Comparison of ENCODE assay signal across 25 cellular contexts in the genomic region with DNA sequence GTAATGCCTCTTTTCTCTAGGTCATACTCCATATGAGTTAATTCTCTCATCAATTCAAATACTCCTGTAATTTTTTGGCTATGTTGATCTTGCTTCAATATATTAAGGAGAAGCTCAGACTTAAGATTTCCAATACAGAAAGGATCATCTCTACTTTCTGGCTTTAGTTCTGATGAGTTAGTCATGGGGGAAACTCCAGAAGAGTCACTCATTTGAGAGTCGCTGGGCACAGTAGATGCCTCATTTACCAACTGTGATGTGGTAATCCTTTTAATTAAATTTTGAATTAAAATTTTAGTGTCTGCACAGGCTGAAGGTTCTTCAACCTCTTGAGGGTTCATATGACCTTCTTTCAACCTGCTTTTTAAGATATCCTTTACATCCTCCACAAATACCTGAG.
"Had no signal": no experiment of that assay in that cellular context is flagged by ENCODE, and none has a peak within 500 bp of the region (broad histone marks: within the 10 kb centered on the region; RNA-seq: fewer than 3 reads in every experiment).

No MANE protein-coding gene starts in this region.

- H3K27ac ChIP-seq: colonic mucosa, heart left ventricle, parathyroid adenoma, psoas muscle, right atrium auricular region, tibial nerve had no signal

- H3K4me3 ChIP-seq: colonic mucosa, heart left ventricle, psoas muscle, right atrium auricular region, tibial nerve had no signal

- H2AFZ ChIP-seq: parathyroid adenoma had no signal

- H3K9me3 Mint-ChIP-seq: activated B cell treated with CpG ODN at 0.5 μM for 24 hours; activated CD4-positive, alpha-beta memory T cell treated with anti-CD3 and anti-CD28 coated beads for 36 hours; activated T-helper 1 cell treated with anti-CD3 and anti-CD28 coated beads, Interleukin-12 subunit alpha, Interleukin-12 subunit beta, Interleukin-2, Interleukin-4 antibody, amounts not matched to agents 30 ng/mL and 10 ng/mL and 1 ng/mL, durations not matched to agents 14 hours and 24 hours and 36 hours; immature natural killer cell; memory B cell; naive thymus-derived CD4-positive, alpha-beta T cell had no signal

- H3K4me1 Mint-ChIP-seq: activated B cell treated with CpG ODN at 0.5 μM for 24 hours; immature natural killer cell; memory B cell; naive thymus-derived CD4-positive, alpha-beta T cell; neural crest cell had no signal

- H3K36me3 Mint-ChIP-seq: activated CD4-positive, alpha-beta memory T cell treated with anti-CD3 and anti-CD28 coated beads for 36 hours; activated naive CD8-positive, alpha-beta T cell; immature natural killer cell; memory B cell; naive thymus-derived CD4-positive, alpha-beta T cell had no signal

- H3K36me3 ChIP-seq: colonic mucosa had no signal

- H3K27ac Mint-ChIP-seq: activated B cell treated with CpG ODN at 0.5 μM for 24 hours; activated CD4-positive, alpha-beta memory T cell treated with anti-CD3 and anti-CD28 coated beads for 36 hours; activated naive CD8-positive, alpha-beta T cell; activated T-helper 1 cell treated with anti-CD3 and anti-CD28 coated beads, Interleukin-12 subunit alpha, Interleukin-12 subunit beta, Interleukin-2, Interleukin-4 antibody, amounts not matched to agents 30 ng/mL and 10 ng/mL and 1 ng/mL, durations not matched to agents 14 hours and 24 hours and 36 hours; immature natural killer cell; memory B cell; naive thymus-derived CD4-positive, alpha-beta T cell had no signal

- H3K4me1 ChIP-seq: colonic mucosa, heart left ventricle, parathyroid adenoma, psoas muscle, right atrium auricular region, tibial nerve had no signal

- DNase-seq: activated B cell treated with CpG ODN at 0.5 μM for 24 hours; activated CD4-positive, alpha-beta memory T cell treated with anti-CD3 and anti-CD28 coated beads for 36 hours; activated CD4-positive, alpha-beta T cell treated with anti-CD3 and anti-CD28 coated beads for 48 hours; activated gamma-delta T cell; anterior cingulate cortex; cerebellar nuclear complex; colonic mucosa; effector CD8-positive, alpha-beta T cell; heart left ventricle; hypothalamus; immature natural killer cell; kidney; midbrain; naive thymus-derived CD4-positive, alpha-beta T cell; nucleus accumbens; psoas muscle; stimulated activated naive CD4-positive, alpha-beta T cell; T-helper 2 cell had no signal

- ATAC-seq: heart left ventricle; naive thymus-derived CD4-positive, alpha-beta T cell; psoas muscle had no signal

- H3K4me3 Mint-ChIP-seq: activated B cell treated with CpG ODN at 0.5 μM for 24 hours; activated CD4-positive, alpha-beta memory T cell treated with anti-CD3 and anti-CD28 coated beads for 36 hours; activated naive CD8-positive, alpha-beta T cell; activated T-helper 1 cell treated with anti-CD3 and anti-CD28 coated beads, Interleukin-12 subunit alpha, Interleukin-12 subunit beta, Interleukin-2, Interleukin-4 antibody, amounts not matched to agents 30 ng/mL and 10 ng/mL and 1 ng/mL, durations not matched to agents 14 hours and 24 hours and 36 hours; immature natural killer cell; memory B cell; naive thymus-derived CD4-positive, alpha-beta T cell; neural crest cell had no signal

- H3K9ac ChIP-seq: parathyroid adenoma had no signal

- H3K79me2 ChIP-seq: parathyroid adenoma had no signal

- H3K9me3 ChIP-seq: colonic mucosa, heart left ventricle, psoas muscle, right atrium auricular region, tibial nerve had no signal

- H3K27me3 ChIP-seq: colonic mucosa, heart left ventricle, right atrium auricular region, tibial nerve had no signal
